Comparison of ENCODE assay signal across 21 cellular contexts in genomic region chr2:205347899-205348298, GRCh38.
DNase-seq lines count a peak whose midpoint lies in the region; ATAC-seq and TF ChIP-seq lines count a peak whose summit lies in the region.
"Had no signal": no experiment of that assay in that cellular context is flagged by ENCODE, and none has a peak within 500 bp of the region (broad histone marks: within the 10 kb centered on the region; RNA-seq: fewer than 3 reads in every experiment).

No MANE protein-coding gene starts in this region.

- H3K23ac ChIP-seq in H9 (ENCODE audit: insufficient read length, low read depth, low read length): no peak overlapping the region

- H3K36me3 ChIP-seq in adipocyte (ENCODE audit: control insufficient read depth, insufficient read depth, low read length, severe bottlenecking) (no peaks in the 10 kb centered on the region), neural progenitor cell (no peaks in the 10 kb centered on the region), ascending aorta (no peaks in the 10 kb centered on the region), sigmoid colon (no peaks in the 10 kb centered on the region)
- H3K36me3 ChIP-seq: HAP-1 had no signal

- H3K27me3 Mint-ChIP-seq in H9 (ENCODE audit: low read depth): no peaks in the 10 kb centered on the region
- H3K27me3 Mint-ChIP-seq in neural progenitor cell (ENCODE audit: insufficient read depth, low read depth): no peaks in the 10 kb centered on the region
- peaks cover 3% of the 10 kb centered on the region for H3K27me3 Mint-ChIP-seq in activated naive CD8-positive, alpha-beta T cell treated with anti-CD3 and anti-CD28 coated beads for 36 hours

- H4K20me1 ChIP-seq in H9 (ENCODE audit: control insufficient read depth, insufficient read depth, insufficient read length) (no peaks in the 10 kb centered on the region), neural progenitor cell (ENCODE audit: low read depth) (no peaks in the 10 kb centered on the region)

- H3K14ac ChIP-seq in H9 (ENCODE audit: insufficient read depth, low read length): no peak overlapping the region

- H3K36me3 Mint-ChIP-seq in H9 (ENCODE audit: insufficient read depth in 1 of 3, low read depth in 3 of 3) (no peaks in the 10 kb centered on the region; a peak in 1 of 7 replicates), neural progenitor cell (peaks cover 4% of the 10 kb centered on the region)
- H3K36me3 Mint-ChIP-seq in activated naive CD8-positive, alpha-beta T cell treated with anti-CD3 and anti-CD28 coated beads for 36 hours: no peaks in the 10 kb centered on the region

- H2BK15ac ChIP-seq in H9 (ENCODE audit: low read depth, low read length): no peak overlapping the region

- no peak overlapping the region for H2BK20ac ChIP-seq in H9 (ENCODE audit: low read depth, low read length, poor library complexity, severe bottlenecking)

- no peaks in the 10 kb centered on the region for H3K27me3 ChIP-seq in H9 (ENCODE audit: insufficient read depth, low read length)
- H3K27me3 ChIP-seq in adipocyte (replicated peaks; ENCODE audit: control insufficient read depth, insufficient read depth, low read length): no peaks in the 10 kb centered on the region
- no peaks in the 10 kb centered on the region for H3K27me3 ChIP-seq in neural progenitor cell
- H3K27me3 ChIP-seq in ascending aorta: no peaks in the 10 kb centered on the region
- H3K27me3 ChIP-seq in sigmoid colon: no peaks in the 10 kb centered on the region

- no peak overlapping the region for H2BK5ac ChIP-seq in H9 (ENCODE audit: insufficient read length, low read length)

- TF ChIP-seq EP300 in sigmoid colon (IDR thresholded peaks at IDR 0.05): no peak

- H2BK120ac ChIP-seq in H9 (ENCODE audit: low read depth, low read length, poor library complexity, severe bottlenecking): no peak overlapping the region

- ATAC-seq in HG02885 (IDR thresholded peaks at IDR 0.05; ENCODE audit: poor library complexity, unreplicated experiment): no peak

- no peak for TF ChIP-seq POLR2A in sigmoid colon (IDR thresholded peaks at IDR 0.05)

- DNase-seq in H9 (no peak), adipocyte (ENCODE audit: low read depth) (peak; percentile 51), iPS-NIHi7 (ENCODE audit: extremely low spot score) (peak; percentile 14), neural progenitor cell (ENCODE audit: low spot score) (no peak), ascending aorta (ENCODE audit: low spot score in 2 of 2) (no peak), sigmoid colon (no peak)
- DNase-seq in activated naive CD8-positive, alpha-beta T cell treated with anti-CD3 and anti-CD28 coated beads for 36 hours: no peak
- DNase-seq: HFFc6; KG1; MM.1S; NCI-H2029; NCI-H446 treated with DMSO at 0.1 percent for 48 hours; NCI-H526; NCI-H82; NK-92 treated with Interleukin-12 subunit alpha and Interleukin-12 subunit beta, amount 100 ng/mL, for 24 hours; PC-9; Right ventricle myocardium superior had no signal

- H4K91ac ChIP-seq in H9 (ENCODE audit: insufficient read length, low read depth, low read length): no peak overlapping the region

- peaks cover 14 to 16% of the 10 kb centered on the region in 2 experiments for H3K4me1 Mint-ChIP-seq in H9
- peaks cover 5% of the 10 kb centered on the region for H3K4me1 Mint-ChIP-seq in neural progenitor cell
- H3K4me1 Mint-ChIP-seq in activated naive CD8-positive, alpha-beta T cell treated with anti-CD3 and anti-CD28 coated beads for 36 hours: no peaks in the 10 kb centered on the region

- peaks cover 0 to 2% of the 10 kb centered on the region in 2 experiments; a peak in 1 of 5 replicates for H3K9me3 Mint-ChIP-seq in H9
- H3K9me3 Mint-ChIP-seq in neural progenitor cell: no peaks in the 10 kb centered on the region
- no peaks in the 10 kb centered on the region for H3K9me3 Mint-ChIP-seq in activated naive CD8-positive, alpha-beta T cell treated with anti-CD3 and anti-CD28 coated beads for 36 hours
- H3K9me3 Mint-ChIP-seq: HFFc6 had no signal

- no peak overlapping the region for H2AK5ac ChIP-seq in H9 (ENCODE audit: insufficient read length, low read length)

- no peak overlapping the region for H3K4me3 ChIP-seq in adipocyte (ENCODE audit: low read length)
- no peak overlapping the region for H3K4me3 ChIP-seq in neural progenitor cell
- no peak overlapping the region for H3K4me3 ChIP-seq in ascending aorta
- no peak overlapping the region for H3K4me3 ChIP-seq in sigmoid colon
- H3K4me3 ChIP-seq: HAP-1, PC-9 had no signal

- H3K56ac ChIP-seq in H9 (ENCODE audit: insufficient read length, low read depth, low read length): no peak overlapping the region

- no CpG with 5 or more reads among the region's 2 CpGs for WGBS in H9 (ENCODE audit: extremely low coverage, insufficient read length, low lambda C conversion rate)
- 78 to 86% methylated on average over 2 of the region's 2 CpGs for WGBS in sigmoid colon, 2 donors

- H4K5ac ChIP-seq in H9 (ENCODE audit: insufficient read length, low read depth, low read length): no peak overlapping the region

- H3K79me2 ChIP-seq in H9 (ENCODE audit: insufficient read depth, low read length): no peaks in the 10 kb centered on the region
- no peaks in the 10 kb centered on the region for H3K79me2 ChIP-seq in neural progenitor cell (ENCODE audit: low read depth)

- no peaks in the 10 kb centered on the region for H3K9me3 ChIP-seq in H9 (ENCODE audit: control insufficient read depth, low read depth, low read length)
- H3K9me3 ChIP-seq in adipocyte (ENCODE audit: control insufficient read depth, low read length): no peaks in the 10 kb centered on the region
- H3K9me3 ChIP-seq in neural progenitor cell (ENCODE audit: low read depth): no peaks in the 10 kb centered on the region
- no peaks in the 10 kb centered on the region for H3K9me3 ChIP-seq in ascending aorta
- no peaks in the 10 kb centered on the region for H3K9me3 ChIP-seq in sigmoid colon
- H3K9me3 ChIP-seq: HAP-1 had no signal

- H4K8ac ChIP-seq in H9 (replicated peaks; ENCODE audit: insufficient read length, low read depth, low read length): no peak overlapping the region

- H2AFZ ChIP-seq in H9 (ENCODE audit: low read length) (no peak overlapping the region), neural progenitor cell (replicated peaks) (no peak overlapping the region)
- H2AFZ ChIP-seq: PC-9 had no signal

- H3K9ac ChIP-seq in H9 (ENCODE audit: extremely low read depth, insufficient read length, low read length): no peak overlapping the region
- H3K9ac ChIP-seq in adipocyte (ENCODE audit: low read length): no peak overlapping the region
- H3K9ac ChIP-seq in neural progenitor cell: no peak overlapping the region

- no peak for TF ChIP-seq CTCF in H9 (conservative IDR thresholded peaks at IDR 0.05)
- TF ChIP-seq CTCF in neural progenitor cell (IDR thresholded peaks at IDR 0.05): no peak
- TF ChIP-seq CTCF in ascending aorta (IDR thresholded peaks at IDR 0.05): no peak
- no peak for TF ChIP-seq CTCF in sigmoid colon (IDR thresholded peaks at IDR 0.05)

- H3K4me2 ChIP-seq in H9 (ENCODE audit: insufficient read depth, insufficient read length, low read length): no peak overlapping the region
- H3K4me2 ChIP-seq in neural progenitor cell: no peak overlapping the region
- H3K4me2 ChIP-seq: PC-9 had no signal

- no peak overlapping the region for H3K27ac ChIP-seq in H9 (ENCODE audit: insufficient read length, low read depth, low read length)
- no peak overlapping the region for H3K27ac ChIP-seq in neural progenitor cell
- no peak overlapping the region for H3K27ac ChIP-seq in ascending aorta
- no peak overlapping the region for H3K27ac ChIP-seq in sigmoid colon
- H3K27ac ChIP-seq: C4-2B, PC-9 had no signal

- H3K4ac ChIP-seq in H9 (ENCODE audit: low read depth, low read length): no peak overlapping the region

- H3F3A ChIP-seq in neural progenitor cell (ENCODE audit: low read depth): no peaks in the 10 kb centered on the region

- H3K4me1 ChIP-seq in H9 (ENCODE audit: insufficient read depth, low read length) (no peaks in the 10 kb centered on the region; the same call in 1 of the 2 replicates), adipocyte (ENCODE audit: control insufficient read depth, insufficient read depth, low read length) (peaks cover 11% of the 10 kb centered on the region), neural progenitor cell (peaks cover 10% of the 10 kb centered on the region), ascending aorta (no peaks in the 10 kb centered on the region), sigmoid colon (peaks cover 0 to 23% (median 12%) of the 10 kb centered on the region in 4 donors)
- H3K4me1 ChIP-seq: HAP-1 had no signal

- no peak overlapping the region for H3K4me3 Mint-ChIP-seq in H9
- H3K4me3 Mint-ChIP-seq in neural progenitor cell: no peak overlapping the region
- H3K4me3 Mint-ChIP-seq in activated naive CD8-positive, alpha-beta T cell treated with anti-CD3 and anti-CD28 coated beads for 36 hours: no peak overlapping the region
- H3K4me3 Mint-ChIP-seq: B cell, HFFc6 had no signal

- no peak overlapping the region for H3T11ph ChIP-seq in H9 (ENCODE audit: low read length)

- H2BK12ac ChIP-seq in H9 (ENCODE audit: insufficient read length, low read depth, low read length): no peak overlapping the region

- no peak overlapping the region for H3K18ac ChIP-seq in H9 (ENCODE audit: insufficient read length, low read depth, low read length)

- H3K27ac Mint-ChIP-seq in H9: peak overlapping the region; percentile 37 to 90 (median 45); a peak in 5 of 7 replicates
- peak overlapping the region; percentile 3 for H3K27ac Mint-ChIP-seq in neural progenitor cell
- H3K27ac Mint-ChIP-seq in activated naive CD8-positive, alpha-beta T cell treated with anti-CD3 and anti-CD28 coated beads for 36 hours: no peak overlapping the region
- H3K27ac Mint-ChIP-seq: B cell, HFFc6 had no signal

- intact Hi-C loops in ascending aorta (cut with DNase I): no loop called here
- intact Hi-C loops in sigmoid colon (cut with DNase I): no loop called here

- H3K79me1 ChIP-seq in H9 (ENCODE audit: insufficient read depth, low read depth, low read length, poor library complexity, severe bottlenecking): no peaks in the 10 kb centered on the region

- no peaks in the 10 kb centered on the region for H3K23me2 ChIP-seq in H9 (ENCODE audit: insufficient read length, low read depth, low read length, poor library complexity, severe bottlenecking)

Comparison
In these comparisons a context has a peak if more than half of its experiments do, and no peak if none do; other contexts are left out.
1. DNase-seq: peak in adipocyte (single experiment) and iPS-NIHi7 (single experiment); none in H9 (single experiment), neural progenitor cell (single experiment), ascending aorta (0 of 2), sigmoid colon (single experiment) and activated naive CD8-positive, alpha-beta T cell treated with anti-CD3 and anti-CD28 coated beads for 36 hours (single experiment).